In the genomic region with DNA sequence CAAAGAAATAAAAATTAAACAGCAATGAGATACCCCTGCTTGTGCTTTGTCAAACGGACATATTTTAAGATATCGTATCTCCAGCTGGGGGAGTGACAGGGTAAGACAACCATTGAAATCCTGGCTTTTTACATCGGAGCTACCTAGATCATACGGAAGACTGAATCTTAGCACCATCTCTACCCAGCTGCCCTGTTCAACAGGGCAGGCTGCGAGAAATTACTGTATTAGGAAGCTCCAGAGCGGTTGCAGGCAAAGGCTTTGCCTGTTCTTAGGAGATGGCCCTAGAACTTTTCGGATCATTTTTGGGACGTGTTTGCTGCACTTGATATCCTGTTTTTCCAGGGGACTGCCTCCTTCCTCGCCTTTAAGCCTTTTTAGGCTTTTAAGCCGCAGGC, we compare ENCODE assay signal across 1 cellular context.
TF ChIP-seq lines count a peak whose summit lies in the region.

No MANE protein-coding gene starts in this region.

TF ChIP-seq in GM23338, 12 proteins besides CTCF, POLR2A, EP300 and RAD21 (continued from another document):
- TF ChIP-seq, protein P1, sequence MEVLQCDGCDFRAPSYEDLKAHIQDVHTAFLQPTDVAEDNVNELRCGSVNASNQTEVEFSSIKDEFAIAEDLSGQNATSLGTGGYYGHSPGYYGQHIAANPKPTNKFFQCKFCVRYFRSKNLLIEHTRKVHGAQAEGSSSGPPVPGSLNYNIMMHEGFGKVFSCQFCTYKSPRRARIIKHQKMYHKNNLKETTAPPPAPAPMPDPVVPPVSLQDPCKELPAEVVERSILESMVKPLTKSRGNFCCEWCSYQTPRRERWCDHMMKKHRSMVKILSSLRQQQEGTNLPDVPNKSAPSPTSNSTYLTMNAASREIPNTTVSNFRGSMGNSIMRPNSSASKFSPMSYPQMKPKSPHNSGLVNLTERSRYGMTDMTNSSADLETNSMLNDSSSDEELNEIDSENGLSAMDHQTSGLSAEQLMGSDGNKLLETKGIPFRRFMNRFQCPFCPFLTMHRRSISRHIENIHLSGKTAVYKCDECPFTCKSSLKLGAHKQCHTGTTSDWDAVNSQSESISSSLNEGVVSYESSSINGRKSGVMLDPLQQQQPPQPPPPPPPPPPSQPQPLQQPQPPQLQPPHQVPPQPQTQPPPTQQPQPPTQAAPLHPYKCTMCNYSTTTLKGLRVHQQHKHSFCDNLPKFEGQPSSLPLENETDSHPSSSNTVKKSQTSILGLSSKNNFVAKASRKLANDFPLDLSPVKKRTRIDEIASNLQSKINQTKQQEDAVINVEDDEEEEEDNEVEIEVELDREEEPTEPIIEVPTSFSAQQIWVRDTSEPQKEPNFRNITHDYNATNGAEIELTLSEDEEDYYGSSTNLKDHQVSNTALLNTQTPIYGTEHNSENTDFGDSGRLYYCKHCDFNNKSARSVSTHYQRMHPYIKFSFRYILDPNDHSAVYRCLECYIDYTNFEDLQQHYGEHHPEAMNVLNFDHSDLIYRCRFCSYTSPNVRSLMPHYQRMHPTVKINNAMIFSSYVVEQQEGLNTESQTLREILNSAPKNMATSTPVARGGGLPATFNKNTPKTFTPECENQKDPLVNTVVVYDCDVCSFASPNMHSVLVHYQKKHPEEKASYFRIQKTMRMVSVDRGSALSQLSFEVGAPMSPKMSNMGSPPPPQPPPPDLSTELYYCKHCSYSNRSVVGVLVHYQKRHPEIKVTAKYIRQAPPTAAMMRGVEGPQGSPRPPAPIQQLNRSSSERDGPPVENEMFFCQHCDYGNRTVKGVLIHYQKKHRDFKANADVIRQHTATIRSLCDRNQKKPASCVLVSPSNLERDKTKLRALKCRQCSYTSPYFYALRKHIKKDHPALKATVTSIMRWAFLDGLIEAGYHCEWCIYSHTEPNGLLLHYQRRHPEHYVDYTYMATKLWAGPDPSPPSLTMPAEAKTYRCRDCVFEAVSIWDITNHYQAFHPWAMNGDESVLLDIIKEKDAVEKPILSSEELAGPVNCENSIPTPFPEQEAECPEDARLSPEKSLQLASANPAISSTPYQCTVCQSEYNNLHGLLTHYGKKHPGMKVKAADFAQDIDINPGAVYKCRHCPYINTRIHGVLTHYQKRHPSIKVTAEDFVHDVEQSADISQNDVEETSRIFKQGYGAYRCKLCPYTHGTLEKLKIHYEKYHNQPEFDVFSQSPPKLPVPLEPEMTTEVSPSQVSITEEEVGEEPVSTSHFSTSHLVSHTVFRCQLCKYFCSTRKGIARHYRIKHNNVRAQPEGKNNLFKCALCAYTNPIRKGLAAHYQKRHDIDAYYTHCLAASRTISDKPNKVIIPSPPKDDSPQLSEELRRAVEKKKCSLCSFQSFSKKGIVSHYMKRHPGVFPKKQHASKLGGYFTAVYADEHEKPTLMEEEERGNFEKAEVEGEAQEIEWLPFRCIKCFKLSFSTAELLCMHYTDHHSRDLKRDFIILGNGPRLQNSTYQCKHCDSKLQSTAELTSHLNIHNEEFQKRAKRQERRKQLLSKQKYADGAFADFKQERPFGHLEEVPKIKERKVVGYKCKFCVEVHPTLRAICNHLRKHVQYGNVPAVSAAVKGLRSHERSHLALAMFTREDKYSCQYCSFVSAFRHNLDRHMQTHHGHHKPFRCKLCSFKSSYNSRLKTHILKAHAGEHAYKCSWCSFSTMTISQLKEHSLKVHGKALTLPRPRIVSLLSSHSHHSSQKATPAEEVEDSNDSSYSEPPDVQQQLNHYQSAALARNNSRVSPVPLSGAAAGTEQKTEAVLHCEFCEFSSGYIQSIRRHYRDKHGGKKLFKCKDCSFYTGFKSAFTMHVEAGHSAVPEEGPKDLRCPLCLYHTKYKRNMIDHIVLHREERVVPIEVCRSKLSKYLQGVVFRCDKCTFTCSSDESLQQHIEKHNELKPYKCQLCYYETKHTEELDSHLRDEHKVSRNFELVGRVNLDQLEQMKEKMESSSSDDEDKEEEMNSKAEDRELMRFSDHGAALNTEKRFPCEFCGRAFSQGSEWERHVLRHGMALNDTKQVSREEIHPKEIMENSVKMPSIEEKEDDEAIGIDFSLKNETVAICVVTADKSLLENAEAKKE (CRISPR knock-in tag; IDR thresholded peaks at IDR 0.05) = no peak
- TF ChIP-seq NANOG (IDR thresholded peaks at IDR 0.05; ENCODE audit: borderline replicate concordance) = no peak
- no peak for TF ChIP-seq CREB1 (CRISPR knock-in tag; IDR thresholded peaks at IDR 0.05; ENCODE audit: low read depth)
- no peak for TF ChIP-seq POLR2AphosphoS5 (IDR thresholded peaks at IDR 0.05; ENCODE audit: low read depth)
